ENCODE assay signal across 8 cellular contexts in genomic region chr6:27145731-27146455, GRCh38.
DNase-seq lines count a peak whose midpoint lies in the region; ATAC-seq, FAIRE-seq and TF ChIP-seq lines count a peak whose summit lies in the region.

No MANE protein-coding gene starts in this region.

- H3K36me3 ChIP-seq in kidney (ENCODE audit: control insufficient read depth in 1 of 2, insufficient read depth in 2 of 2, low read length in 2 of 2), result no peaks in the 10 kb centered on the region

- H3K4me1 ChIP-seq in kidney (ENCODE audit: control insufficient read depth in 1 of 2, insufficient read depth in 1 of 2, low read depth in 1 of 2, low read length in 2 of 2), result peaks cover 4 to 6% of the 10 kb centered on the region in 2 donors

- TF ChIP-seq CTCF in HFF-Myc (IDR thresholded peaks at IDR 0.05; ENCODE audit: low read depth, low read length, missing control alignments), result no peak
- no peak for TF ChIP-seq CTCF in kidney (IDR thresholded peaks at IDR 0.05; ENCODE audit: borderline replicate concordance, extremely low read depth, insufficient read depth)

- peak overlapping the region; percentile 58 for H3K4me3 ChIP-seq in HFF-Myc (replicated peaks; ENCODE audit: low read depth, low read length)
- peak overlapping the region; percentile 75 to 80 for H3K4me3 ChIP-seq in kidney (ENCODE audit: low read length in 2 of 2)

- ATAC-seq in HG02623 (IDR thresholded peaks at IDR 0.05; ENCODE audit: unreplicated experiment), result no peak

- FAIRE-seq in TTC549 (lab: Jason Lieb, UNC) (peak; percentile 71), kidney (lab: Jason Lieb, UNC) (no peak)

- H3K27ac ChIP-seq in caudate nucleus (ENCODE audit: low read depth, low read length) (peak overlapping the region; percentile 73), kidney (ENCODE audit: low read depth in 2 of 2, low read length in 2 of 2) (peak overlapping the region; percentile 83 to 93)

- peak overlapping the region; percentile 74 to 75 for H3K9ac ChIP-seq in kidney (ENCODE audit: low read length in 2 of 2)

- intact Hi-C loops in kidney (cut with DNase I), result no loop called here

- H3K9me3 ChIP-seq in kidney (ENCODE audit: control insufficient read depth in 1 of 2, low read length in 2 of 2), result no peaks in the 10 kb centered on the region

- DNase-seq in DMS153 (lab: John Stamatoyannopoulos, UW) (peak; percentile 95), HFF-Myc (ENCODE audit: extremely low read depth, low read depth) (peak; percentile 91), NCI-H2171 (lab: John Stamatoyannopoulos, UW) (peak; percentile 82), caudate nucleus (lab: John Stamatoyannopoulos, UW) (peak in 45 of 61 donors; percentile 3 to 87 (median 41)), kidney (peak; percentile 84)
- DNase-seq in stimulated activated CD4-positive, alpha-beta T cell treated with anti-CD3 and anti-CD28 coated beads, Interleukin-15, amount 100 ng/mL, for 48 hours (ENCODE audit: low read depth in 2 of 2), result peak; percentile 52 to 70

Comparison
In these comparisons a context has a peak if more than half of its experiments do, and no peak if none do; other contexts are left out.
1. DNase-seq: peak in every context shown above with its lines; median percentile 95 in DMS153; 91 in HFF-Myc; 84 in kidney; 82 in NCI-H2171; 61 in stimulated activated CD4-positive, alpha-beta T cell treated with anti-CD3 and anti-CD28 coated beads, Interleukin-15, amount 100 ng/mL, for 48 hours; 41 in caudate nucleus.